9 cellular contexts compared by ENCODE assay signal in the genomic region with DNA sequence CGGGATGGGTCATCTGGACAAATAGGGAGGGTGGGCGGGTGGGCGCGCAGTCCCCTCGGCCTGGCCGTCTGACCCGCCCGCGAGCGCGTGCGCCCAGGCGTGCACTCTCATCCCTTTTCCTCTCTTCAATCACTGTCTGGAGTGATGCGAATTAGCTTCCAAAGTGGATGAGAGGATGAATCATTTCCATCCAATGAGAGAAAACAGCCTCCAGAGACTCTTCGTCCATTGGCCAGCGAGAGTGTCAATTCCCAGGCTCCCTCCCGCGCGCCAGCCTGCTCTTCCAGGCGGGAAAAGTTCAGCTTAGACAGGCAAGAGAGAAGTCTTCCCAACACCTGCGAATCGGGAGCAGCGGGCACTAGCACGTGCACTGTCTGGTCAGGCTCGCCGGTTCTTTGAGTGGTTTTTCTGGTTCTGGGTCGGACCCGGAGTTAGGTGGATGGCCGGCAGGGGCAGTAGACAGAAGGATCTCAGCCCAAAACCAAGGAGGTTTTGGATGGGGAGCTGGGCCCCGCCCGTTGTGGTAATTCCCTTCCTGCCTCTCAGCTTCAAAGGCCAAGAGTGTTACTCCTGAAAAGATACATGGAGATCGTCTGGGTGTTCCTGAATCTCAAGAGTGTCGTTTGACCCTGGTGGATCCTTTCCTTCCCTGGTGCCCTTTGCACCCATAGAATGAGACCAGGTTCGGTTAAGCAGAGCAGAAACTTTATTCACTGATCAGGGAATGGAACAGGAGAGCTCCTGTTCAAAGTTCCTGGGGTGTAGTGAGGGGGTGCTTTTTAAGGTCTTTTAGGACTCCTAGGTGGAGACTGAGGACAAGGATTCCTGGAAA. TPM values are rescaled to one million over a fixed set of nuclear protein-coding genes. Genes with fewer than 3 reads are reported as not detected.
DNase-seq lines count a peak whose midpoint lies in the region; ATAC-seq and TF ChIP-seq lines count a peak whose summit lies in the region.
"Had no signal": no experiment of that assay in that cellular context is flagged by ENCODE, and none has a peak within 500 bp of the region (broad histone marks: within the 10 kb centered on the region; RNA-seq: fewer than 3 reads in every experiment).

No MANE protein-coding gene starts in this region.

- H3K36me3 ChIP-seq in kidney epithelial cell (ENCODE audit: control insufficient read depth, insufficient read depth, low read length) (no peaks in the 10 kb centered on the region), thyroid gland (no peaks in the 10 kb centered on the region)
- H3K36me3 ChIP-seq: uterus had no signal

- no peak for TF ChIP-seq POLR2A in thyroid gland (IDR thresholded peaks at IDR 0.05)

- H3K4me3 ChIP-seq in cardiac fibroblast (replicated peaks in 1 of 2; ENCODE audit: low read depth in 2 of 2, low read length in 2 of 2) (peak overlapping the region; percentile 50 to 64), kidney epithelial cell (ENCODE audit: low read depth, low read length) (peak overlapping the region; percentile 49), thyroid gland (replicated peaks in 1 of 3) (no peak overlapping the region)
- H3K4me3 ChIP-seq: uterus had no signal

- no peak overlapping the region for H3K27ac ChIP-seq in thyroid gland
- H3K27ac ChIP-seq: uterus had no signal

- ATAC-seq in HG02870 (IDR thresholded peaks at IDR 0.05; ENCODE audit: unreplicated experiment) (no peak), HG02610 (IDR thresholded peaks at IDR 0.05; ENCODE audit: unreplicated experiment) (no peak)

- H3K4me1 ChIP-seq in thyroid gland, result peaks cover 0 to 4% of the 10 kb centered on the region in 2 donors
- H3K4me1 ChIP-seq: uterus had no signal

- TF ChIP-seq CTCF in cardiac fibroblast (IDR thresholded peaks at IDR 0.05; ENCODE audit: low read depth, low read length) (peak; percentile 71), kidney epithelial cell (IDR thresholded peaks at IDR 0.05; ENCODE audit: insufficient read depth, low read length, poor library complexity, severe bottlenecking) (peak; percentile 50), thyroid gland (IDR thresholded peaks at IDR 0.05) (peak in 2 of 6 experiments; percentile 14 to 20)

- H3K27me3 ChIP-seq in kidney epithelial cell (ENCODE audit: control insufficient read depth, insufficient read depth, low read length) (no peaks in the 10 kb centered on the region), thyroid gland (no peaks in the 10 kb centered on the region)

- intact Hi-C loops in thyroid gland (cut with DNase I), result no loop called here

- no peaks in the 10 kb centered on the region for H3K9me3 ChIP-seq in thyroid gland
- H3K9me3 ChIP-seq: uterus had no signal

- peak; percentile 90 for DNase-seq in AG20443 (ENCODE audit: low spot score)
- DNase-seq in NCI-H1105 (lab: John Stamatoyannopoulos, UW), result peak; percentile 89
- peak; percentile 88 to 91 for DNase-seq in cardiac fibroblast (ENCODE audit: low read depth in 2 of 2)
- DNase-seq in kidney epithelial cell (ENCODE audit: low read depth), result peak; percentile 70
- peak; percentile 13 to 34 for DNase-seq in thyroid gland
- DNase-seq in SW480 (ENCODE audit: low spot score), result no peak

- WGBS in thyroid gland, 2 donors, result 9 to 13% methylated on average over 22 to 34 of the region's 34 CpGs

RNA-seq across cellular contexts. Expression of a gene that starts 33.4 kb away (rescaled TPM):
- total RNA-seq in kidney epithelial cell (0.84 and 2.1 TPM in 2 replicates), thyroid gland (not detected)

Comparison
In these comparisons a context has a peak if more than half of its experiments do, and no peak if none do; other contexts are left out.
1. H3K4me3 ChIP-seq: peak in cardiac fibroblast (2 of 2) and kidney epithelial cell (single experiment); none in thyroid gland (0 of 3).